In the genomic region with DNA sequence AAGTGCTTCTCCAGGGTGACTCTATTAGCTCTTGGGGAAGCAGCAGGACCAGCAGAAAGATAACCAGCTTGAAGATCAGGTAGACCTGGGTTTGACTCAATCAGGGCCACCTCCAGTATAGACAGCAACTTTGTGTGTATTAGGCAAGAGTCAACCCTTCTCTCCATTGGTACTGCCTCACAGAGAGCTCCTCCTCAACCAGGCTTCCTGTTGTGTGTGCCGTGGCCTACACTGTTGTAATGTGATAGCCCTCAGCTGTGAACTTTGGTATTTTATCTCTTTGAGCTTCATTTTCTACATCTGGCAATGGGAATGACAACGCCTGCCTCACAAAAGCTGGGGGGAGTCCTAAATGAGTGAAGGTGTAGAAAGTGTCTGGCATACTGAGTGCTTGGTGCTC, we compare ENCODE assay signal across 2 cellular contexts.
TF ChIP-seq lines count a peak whose summit lies in the region.

No MANE protein-coding gene starts in this region.

TF ChIP-seq in IMR-90, 13 proteins besides CTCF, POLR2A, EP300 and RAD21:
- TF ChIP-seq CHD1 (IDR thresholded peaks at IDR 0.05; ENCODE audit: low read depth, low read length): no peak

TF ChIP-seq in HepG2, 621 proteins besides CTCF, POLR2A, EP300 and RAD21 (continues in another document):
- TF ChIP-seq PRDM10 (CRISPR knock-in tag; IDR thresholded peaks at IDR 0.05; ENCODE audit: low read depth) (peak; percentile 68; the same call in 1 of the 2 replicates), ZFY (CRISPR knock-in tag; IDR thresholded peaks at IDR 0.05) (peak; percentile 32; the same call in 1 of the 2 replicates), SOX6 (IDR thresholded peaks at IDR 0.05) (no peak), SOX6 (CRISPR knock-in tag; IDR thresholded peaks at IDR 0.05) (0 out of 2 replicates have a peak, but pooled peaks have one; percentile 40), ZNF230 (CRISPR knock-in tag; IDR thresholded peaks at IDR 0.05) (no peak), SETDB1 (CRISPR knock-in tag; IDR thresholded peaks at IDR 0.05; ENCODE audit: borderline replicate concordance) (0 out of 2 replicates have a peak, but pooled peaks have one; percentile 46), POGZ (CRISPR knock-in tag; IDR thresholded peaks at IDR 0.05) (peak; percentile 59; the same call in 1 of the 2 replicates), NR2F6 (IDR thresholded peaks at IDR 0.05) (no peak), NR2F6 (CRISPR knock-in tag; IDR thresholded peaks at IDR 0.05) (0 out of 2 replicates have a peak, but pooled peaks have one; percentile 24), ZNF607 (CRISPR knock-in tag; IDR thresholded peaks at IDR 0.05; ENCODE audit: borderline replicate concordance) (0 out of 2 replicates have a peak, but pooled peaks have one; percentile 17), IRF2 (CRISPR knock-in tag; IDR thresholded peaks at IDR 0.05) (0 out of 2 replicates have a peak, but pooled peaks have one; percentile 23), ERF (CRISPR knock-in tag; IDR thresholded peaks at IDR 0.05) (0 out of 2 replicates have a peak, but pooled peaks have one; percentile 43), ZNF441 (CRISPR knock-in tag; IDR thresholded peaks at IDR 0.05; ENCODE audit: borderline replicate concordance) (no peak), ZNF749 (CRISPR knock-in tag; IDR thresholded peaks at IDR 0.05; ENCODE audit: borderline replicate concordance) (no peak), ZNF331 (CRISPR knock-in tag; IDR thresholded peaks at IDR 0.05) (0 out of 2 replicates have a peak, but pooled peaks have one; percentile 16), ZFP1 (CRISPR knock-in tag; IDR thresholded peaks at IDR 0.05) (0 out of 2 replicates have a peak, but pooled peaks have one; percentile 19), ZNF282 (IDR thresholded peaks at IDR 0.05; ENCODE audit: partially characterized antibody) (no peak), HNF4A (CRISPR knock-in tag; IDR thresholded peaks at IDR 0.05) (peak; percentile 78), THYN1 (CRISPR knock-in tag; IDR thresholded peaks at IDR 0.05; ENCODE audit: borderline replicate concordance, low read depth) (no peak), SNRNP70 (IDR thresholded peaks at IDR 0.05; ENCODE audit: low read depth, low read length) (no peak), GTF3A (CRISPR knock-in tag; conservative IDR thresholded peaks at IDR 0.05) (no peak), CEBPB (IDR thresholded peaks at IDR 0.05; ENCODE audit: borderline replicate concordance, low read depth, low read length) (peak; percentile 62), ZFX (CRISPR knock-in tag; IDR thresholded peaks at IDR 0.05; ENCODE audit: low read depth) (peak; percentile 44; the same call in 1 of the 2 replicates), CHD2 (IDR thresholded peaks at IDR 0.05; ENCODE audit: low read depth, low read length) (no peak), ZMYM2 (CRISPR knock-in tag; IDR thresholded peaks at IDR 0.05) (no peak), TFAP4 (IDR thresholded peaks at IDR 0.05; ENCODE audit: borderline replicate concordance, low read depth) (peak; percentile 56; the same call in 1 of the 2 replicates), FOSL2 (CRISPR knock-in tag; IDR thresholded peaks at IDR 0.05) (peak; percentile 44), HDAC2 (CRISPR knock-in tag; IDR thresholded peaks at IDR 0.05) (0 out of 2 replicates have a peak, but pooled peaks have one; percentile 23), MAFF (IDR thresholded peaks at IDR 0.05; ENCODE audit: low read depth, low read length) (no peak), POGK (CRISPR knock-in tag; conservative IDR thresholded peaks at IDR 0.05) (no peak), SAP130 (CRISPR knock-in tag; IDR thresholded peaks at IDR 0.05; ENCODE audit: low read depth) (peak; percentile 47), KDM5B (CRISPR knock-in tag; IDR thresholded peaks at IDR 0.05; ENCODE audit: borderline replicate concordance) (no peak), ARID5B (CRISPR knock-in tag; IDR thresholded peaks at IDR 0.05) (peak; percentile 55), DR1 (CRISPR knock-in tag; IDR thresholded peaks at IDR 0.05) (no peak), HDAC1 (CRISPR knock-in tag; IDR thresholded peaks at IDR 0.05) (0 out of 2 replicates have a peak, but pooled peaks have one; percentile 50), ZMYM4 (CRISPR knock-in tag; IDR thresholded peaks at IDR 0.05) (peak; percentile 51; the same call in 1 of the 2 replicates), SOX13 (IDR thresholded peaks at IDR 0.05) (no peak), SOX13 (CRISPR knock-in tag; conservative IDR thresholded peaks at IDR 0.05 in 1 of 2, IDR thresholded peaks at IDR 0.05 in 1 of 2) (peak in 1 of 2 experiments; percentile 35; a peak in 1 of 4 replicates), TEAD3 (CRISPR knock-in tag; optimal IDR thresholded peaks at IDR 0.05; ENCODE audit: borderline replicate concordance) (peak; percentile 82), ASH2L (IDR thresholded peaks at IDR 0.05; ENCODE audit: insufficient read length, low read depth, low read length) (peak; percentile 38), ZNF124 (CRISPR knock-in tag; IDR thresholded peaks at IDR 0.05) (no peak), PCBP1 (IDR thresholded peaks at IDR 0.05; ENCODE audit: borderline replicate concordance, low read depth, low read length) (no peak), ZNF614 (CRISPR knock-in tag; IDR thresholded peaks at IDR 0.05; ENCODE audit: borderline replicate concordance) (peak; percentile 41; the same call in 1 of the 2 replicates), ZNF644 (CRISPR knock-in tag; IDR thresholded peaks at IDR 0.05; ENCODE audit: low read depth) (peak; percentile 94), ELF3 (CRISPR knock-in tag; IDR thresholded peaks at IDR 0.05) (peak; percentile 47; the same call in 1 of the 2 replicates), SIX1 (CRISPR knock-in tag; IDR thresholded peaks at IDR 0.05; ENCODE audit: borderline replicate concordance) (peak; percentile 98), CEBPG (CRISPR knock-in tag; IDR thresholded peaks at IDR 0.05) (peak; percentile 72)
- TF ChIP-seq, protein P1, sequence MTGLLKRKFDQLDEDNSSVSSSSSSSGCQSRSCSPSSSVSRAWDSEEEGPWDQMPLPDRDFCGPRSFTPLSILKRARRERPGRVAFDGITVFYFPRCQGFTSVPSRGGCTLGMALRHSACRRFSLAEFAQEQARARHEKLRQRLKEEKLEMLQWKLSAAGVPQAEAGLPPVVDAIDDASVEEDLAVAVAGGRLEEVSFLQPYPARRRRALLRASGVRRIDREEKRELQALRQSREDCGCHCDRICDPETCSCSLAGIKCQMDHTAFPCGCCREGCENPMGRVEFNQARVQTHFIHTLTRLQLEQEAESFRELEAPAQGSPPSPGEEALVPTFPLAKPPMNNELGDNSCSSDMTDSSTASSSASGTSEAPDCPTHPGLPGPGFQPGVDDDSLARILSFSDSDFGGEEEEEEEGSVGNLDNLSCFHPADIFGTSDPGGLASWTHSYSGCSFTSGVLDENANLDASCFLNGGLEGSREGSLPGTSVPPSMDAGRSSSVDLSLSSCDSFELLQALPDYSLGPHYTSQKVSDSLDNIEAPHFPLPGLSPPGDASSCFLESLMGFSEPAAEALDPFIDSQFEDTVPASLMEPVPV (CRISPR knock-in tag; IDR thresholded peaks at IDR 0.05): no peak
- TF ChIP-seq, protein P2, sequence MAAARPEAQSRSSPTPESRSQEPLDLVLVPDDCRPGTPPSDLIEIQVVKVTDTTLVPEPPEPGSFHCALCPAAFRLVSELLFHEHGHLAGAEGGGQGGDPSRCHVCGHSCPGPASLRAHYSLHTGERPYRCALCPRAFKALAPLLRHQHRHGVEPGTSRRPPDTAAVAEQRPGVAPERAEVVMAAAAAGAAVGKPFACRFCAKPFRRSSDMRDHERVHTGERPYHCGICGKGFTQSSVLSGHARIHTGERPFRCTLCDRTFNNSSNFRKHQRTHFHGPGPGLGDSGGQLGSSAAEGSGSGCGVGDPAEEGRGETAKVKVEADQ (CRISPR knock-in tag; IDR thresholded peaks at IDR 0.05; ENCODE audit: borderline replicate concordance): peak; percentile 41; the same call in 1 of the 2 replicates
- TF ChIP-seq, protein P3, sequence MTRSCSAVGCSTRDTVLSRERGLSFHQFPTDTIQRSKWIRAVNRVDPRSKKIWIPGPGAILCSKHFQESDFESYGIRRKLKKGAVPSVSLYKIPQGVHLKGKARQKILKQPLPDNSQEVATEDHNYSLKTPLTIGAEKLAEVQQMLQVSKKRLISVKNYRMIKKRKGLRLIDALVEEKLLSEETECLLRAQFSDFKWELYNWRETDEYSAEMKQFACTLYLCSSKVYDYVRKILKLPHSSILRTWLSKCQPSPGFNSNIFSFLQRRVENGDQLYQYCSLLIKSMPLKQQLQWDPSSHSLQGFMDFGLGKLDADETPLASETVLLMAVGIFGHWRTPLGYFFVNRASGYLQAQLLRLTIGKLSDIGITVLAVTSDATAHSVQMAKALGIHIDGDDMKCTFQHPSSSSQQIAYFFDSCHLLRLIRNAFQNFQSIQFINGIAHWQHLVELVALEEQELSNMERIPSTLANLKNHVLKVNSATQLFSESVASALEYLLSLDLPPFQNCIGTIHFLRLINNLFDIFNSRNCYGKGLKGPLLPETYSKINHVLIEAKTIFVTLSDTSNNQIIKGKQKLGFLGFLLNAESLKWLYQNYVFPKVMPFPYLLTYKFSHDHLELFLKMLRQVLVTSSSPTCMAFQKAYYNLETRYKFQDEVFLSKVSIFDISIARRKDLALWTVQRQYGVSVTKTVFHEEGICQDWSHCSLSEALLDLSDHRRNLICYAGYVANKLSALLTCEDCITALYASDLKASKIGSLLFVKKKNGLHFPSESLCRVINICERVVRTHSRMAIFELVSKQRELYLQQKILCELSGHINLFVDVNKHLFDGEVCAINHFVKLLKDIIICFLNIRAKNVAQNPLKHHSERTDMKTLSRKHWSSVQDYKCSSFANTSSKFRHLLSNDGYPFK (CRISPR knock-in tag; IDR thresholded peaks at IDR 0.05; ENCODE audit: borderline replicate concordance): no peak
